15 cellular contexts compared by ENCODE assay signal in genomic region chr5:146967646-146968045, GRCh38.
"Had no signal": no experiment of that assay in that cellular context is flagged by ENCODE, and none has a peak within 500 bp of the region (broad histone marks: within the 10 kb centered on the region; RNA-seq: fewer than 3 reads in every experiment).

No MANE protein-coding gene starts in this region.

- H3K4me3 ChIP-seq: lung, mucosa of descending colon had no signal

- H3K4me1 Mint-ChIP-seq: activated CD4-positive, alpha-beta T cell treated with anti-CD3 and anti-CD28 coated beads, Interleukin-2, amount 10 ng/mL, durations not matched to agents 7 days and 5 days; activated naive CD4-positive, alpha-beta T cell treated with anti-CD3 and anti-CD28 coated beads, Interleukin-2, amount 10 ng/mL, durations not matched to agents 7 days and 5 days; activated T-helper 17 cell treated with anti-CD3 and anti-CD28 coated beads, Interleukin-2, amount 50 U/mL, for 72 hours; nephron; stimulated activated naive CD8-positive, alpha-beta T cell treated with anti-CD3 and anti-CD28 coated beads, Interleukin-15, amount 100 ng/mL, for 72 hours had no signal

- H3K4me3 Mint-ChIP-seq: activated CD4-positive, alpha-beta T cell treated with anti-CD3 and anti-CD28 coated beads, Interleukin-2, amount 10 ng/mL, durations not matched to agents 7 days and 5 days; activated naive CD4-positive, alpha-beta T cell treated with anti-CD3 and anti-CD28 coated beads, Interleukin-2, amount 10 ng/mL, durations not matched to agents 7 days and 5 days; activated T-helper 17 cell treated with anti-CD3 and anti-CD28 coated beads, Interleukin-2, amount 50 U/mL, for 72 hours; brain; nephron; stimulated activated naive CD8-positive, alpha-beta T cell treated with anti-CD3 and anti-CD28 coated beads, Interleukin-15, amount 100 ng/mL, for 72 hours; type B pancreatic cell had no signal

- H3K9me3 ChIP-seq: mucosa of descending colon had no signal

- H3K27me3 Mint-ChIP-seq: activated naive CD4-positive, alpha-beta T cell treated with anti-CD3 and anti-CD28 coated beads, Interleukin-2, amount 10 ng/mL, durations not matched to agents 7 days and 5 days; activated T-helper 17 cell treated with anti-CD3 and anti-CD28 coated beads, Interleukin-2, amount 50 U/mL, for 72 hours had no signal

- H3K9me3 Mint-ChIP-seq: activated CD4-positive, alpha-beta T cell treated with anti-CD3 and anti-CD28 coated beads, Interleukin-2, amount 10 ng/mL, durations not matched to agents 7 days and 5 days; activated naive CD4-positive, alpha-beta T cell treated with anti-CD3 and anti-CD28 coated beads, Interleukin-2, amount 10 ng/mL, durations not matched to agents 7 days and 5 days; activated T-helper 17 cell treated with anti-CD3 and anti-CD28 coated beads, Interleukin-2, amount 50 U/mL, for 72 hours; brain; nephron; stimulated activated naive CD8-positive, alpha-beta T cell treated with anti-CD3 and anti-CD28 coated beads, Interleukin-15, amount 100 ng/mL, for 72 hours; type B pancreatic cell had no signal

- DNase-seq: activated CD4-positive, alpha-beta T cell treated with anti-CD3 and anti-CD28 coated beads, Interleukin-2, amount 10 ng/mL, durations not matched to agents 7 days and 5 days; activated CD4-positive, CD25-positive, alpha-beta regulatory T cell; activated CD8-positive, alpha-beta memory T cell treated with anti-CD3 and anti-CD28 coated beads for 24 hours; activated naive CD4-positive, alpha-beta T cell treated with anti-CD3 and anti-CD28 coated beads, Interleukin-2, amount 10 ng/mL, durations not matched to agents 7 days and 5 days; activated T-cell treated with anti-CD3 and anti-CD28 coated beads for 4 hours; cerebellar nuclear complex; left cardiac atrium; mucosa of descending colon; stimulated activated CD4-positive, alpha-beta T cell treated with anti-CD3 and anti-CD28 coated beads, Interleukin-4, amount 100 ng/mL, for 24 hours; stimulated activated naive CD8-positive, alpha-beta T cell treated with anti-CD3 and anti-CD28 coated beads, Interleukin-15, amount 100 ng/mL, for 72 hours had no signal

- H3K27ac Mint-ChIP-seq: activated CD4-positive, alpha-beta T cell treated with anti-CD3 and anti-CD28 coated beads, Interleukin-2, amount 10 ng/mL, durations not matched to agents 7 days and 5 days; activated naive CD4-positive, alpha-beta T cell treated with anti-CD3 and anti-CD28 coated beads, Interleukin-2, amount 10 ng/mL, durations not matched to agents 7 days and 5 days; activated T-helper 17 cell treated with anti-CD3 and anti-CD28 coated beads, Interleukin-2, amount 50 U/mL, for 72 hours; nephron; stimulated activated naive CD8-positive, alpha-beta T cell treated with anti-CD3 and anti-CD28 coated beads, Interleukin-15, amount 100 ng/mL, for 72 hours; type B pancreatic cell had no signal

- H3K36me3 Mint-ChIP-seq: activated naive CD4-positive, alpha-beta T cell treated with anti-CD3 and anti-CD28 coated beads, Interleukin-2, amount 10 ng/mL, durations not matched to agents 7 days and 5 days; brain; type B pancreatic cell had no signal
